In the genomic region with DNA sequence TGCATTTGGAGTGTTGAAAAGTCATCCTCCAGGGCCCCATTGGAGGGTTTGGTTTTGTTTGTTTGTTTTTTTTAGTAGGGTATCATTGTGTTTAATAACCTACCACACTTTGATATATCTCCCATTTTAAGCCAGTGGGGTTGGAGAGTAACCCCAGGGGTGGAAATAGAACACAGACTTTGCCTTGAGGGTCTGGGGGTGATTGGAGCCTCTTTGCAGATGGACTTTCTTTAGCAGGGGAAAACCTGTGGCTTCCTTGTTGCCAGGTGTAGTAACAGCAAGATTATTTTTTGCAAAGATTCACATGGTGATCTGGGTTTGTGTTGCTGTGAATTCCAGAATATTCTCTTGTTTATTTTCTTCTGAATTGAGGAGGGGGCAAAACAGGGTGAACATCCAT, we compare ENCODE assay signal across 9 cellular contexts. TPM values are rescaled to one million over a fixed set of nuclear protein-coding genes. Genes with fewer than 3 reads are reported as not detected.
A peak's percentile ranks its signal among the peaks of the same experiment; 100 is the strongest.
DNase-seq lines count a peak whose midpoint lies in the region; ATAC-seq and TF ChIP-seq lines count a peak whose summit lies in the region.
"Had no signal": no experiment of that assay in that cellular context is flagged by ENCODE, and none has a peak within 500 bp of the region (broad histone marks: within the 10 kb centered on the region; RNA-seq: fewer than 3 reads in every experiment).

No MANE protein-coding gene starts in this region.

- no peak for TF ChIP-seq CTCF in AG09309 (IDR thresholded peaks at IDR 0.05; ENCODE audit: control insufficient read depth, insufficient read depth, low read depth, low read length, missing control alignments)
- TF ChIP-seq CTCF in KMS-11 (conservative IDR thresholded peaks at IDR 0.05; ENCODE audit: low read depth, low read length): no peak
- TF ChIP-seq CTCF in colonic mucosa (IDR thresholded peaks at IDR 0.05): no peak
- TF ChIP-seq CTCF in mucosa of descending colon (IDR thresholded peaks at IDR 0.05): no peak

- no peaks in the 10 kb centered on the region for H3K27me3 Mint-ChIP-seq in naive thymus-derived CD8-positive, alpha-beta T cell

- ATAC-seq in naive thymus-derived CD8-positive, alpha-beta T cell: no peak
- ATAC-seq in GM19324 (IDR thresholded peaks at IDR 0.05; ENCODE audit: low FRiP score, unreplicated experiment): no peak
- no peak for ATAC-seq in mucosa of descending colon

- H3K9me3 Mint-ChIP-seq in naive thymus-derived CD8-positive, alpha-beta T cell: no peaks in the 10 kb centered on the region

- POLR2A ChIA-PET in naive thymus-derived CD8-positive, alpha-beta T cell (lab: Charles Lee): interaction anchor here (0.5 to 1.5 kb wide), 7 partner anchors 9 to 1226 kb away, joined by 3 to 17 read pairs (median 7); partner anchors contain the start of gene CEP20

- H3K4me1 Mint-ChIP-seq in naive thymus-derived CD8-positive, alpha-beta T cell: peaks cover 30 to 62% (median 56%) of the 10 kb centered on the region in 4 donors

- H3K36me3 ChIP-seq in KMS-11 (ENCODE audit: insufficient read depth) (peaks cover 3% of the 10 kb centered on the region; the same call in 1 of the 2 replicates), colonic mucosa (no peaks in the 10 kb centered on the region), mucosa of descending colon (ENCODE audit: low read depth) (no peaks in the 10 kb centered on the region)

- H3K27ac Mint-ChIP-seq in naive thymus-derived CD8-positive, alpha-beta T cell: peak overlapping the region; percentile 91 to 99 (median 98)

- intact Hi-C loops in colonic mucosa (cut with DNase I) (loop anchor here (10.0 kb wide), 1 partner anchor 64 kb away; no protein-coding TSS in a partner anchor), mucosa of descending colon (cut with DNase I, micrococcal nuclease) (no loop called here)

- H3K27ac ChIP-seq in KMS-11 (peak overlapping the region; percentile 87), colonic mucosa (peak overlapping the region; percentile 35)

- H3K9ac ChIP-seq in KMS-11 (peak overlapping the region; percentile 94), colonic mucosa (ENCODE audit: low read depth in 2 of 2, low read length in 2 of 2) (peak overlapping the region; percentile 74 to 95)

- H3K27me3 ChIP-seq in KMS-11 (ENCODE audit: insufficient read depth, low read depth) (no peaks in the 10 kb centered on the region), colonic mucosa (no peaks in the 10 kb centered on the region)

- peak overlapping the region; percentile 95 for H3K4me2 ChIP-seq in KMS-11

- H3K79me2 ChIP-seq in KMS-11 (ENCODE audit: insufficient read depth, low read depth): peaks cover 62% of the 10 kb centered on the region

- H3K4me3 Mint-ChIP-seq in naive thymus-derived CD8-positive, alpha-beta T cell: peak overlapping the region; percentile 88 to 98 (median 94)

- peaks cover 0 to 6% (median 0%) of the 10 kb centered on the region in 3 donors for H3K36me3 Mint-ChIP-seq in naive thymus-derived CD8-positive, alpha-beta T cell

- no peak for DNase-seq in AG09309 (ENCODE audit: low read depth)
- no peak for DNase-seq in colonic mucosa
- no peak for DNase-seq in naive thymus-derived CD8-positive, alpha-beta T cell
- DNase-seq in ecto neural progenitor cell (ENCODE audit: low spot score): no peak
- no peak for DNase-seq in mucosa of descending colon
- no peak for DNase-seq in kidney glomerular epithelial cell (lab: John Stamatoyannopoulos, UW)
- DNase-seq: NCI-H1694 had no signal

- peak overlapping the region; percentile 80 for H3K4me3 ChIP-seq in AG09309 (ENCODE audit: control insufficient read depth, low read depth, low read length)
- peak overlapping the region; percentile 82 for H3K4me3 ChIP-seq in KMS-11 (IDR thresholded peaks at IDR 0.05; ENCODE audit: insufficient read depth, low read depth, low read length)
- peak overlapping the region; percentile 86 for H3K4me3 ChIP-seq in colonic mucosa
- no peak overlapping the region for H3K4me3 ChIP-seq in mucosa of descending colon

- H3K4me1 ChIP-seq in KMS-11 (ENCODE audit: low read depth, poor library complexity, severe bottlenecking) (peaks cover 44% of the 10 kb centered on the region), colonic mucosa (peaks cover 7% of the 10 kb centered on the region), mucosa of descending colon (ENCODE audit: low read depth) (peaks cover 35% of the 10 kb centered on the region)

- no peaks in the 10 kb centered on the region for H3K9me3 ChIP-seq in colonic mucosa
- H3K9me3 ChIP-seq in mucosa of descending colon: no peaks in the 10 kb centered on the region

- H2AFZ ChIP-seq in KMS-11 (ENCODE audit: low read depth): no peak overlapping the region; the same call in 1 of the 2 replicates

- H4K20me1 ChIP-seq in KMS-11 (ENCODE audit: insufficient read depth): 0 out of 2 replicates have a peak, but pooled peaks cover 6% of the 10 kb centered on the region

RNA-seq across cellular contexts. Expression of gene ABCC1, which starts 1.5 kb away (rescaled TPM):
- total RNA-seq in colonic mucosa: 10 to 100 TPM; 22.0 to 22.2 TPM
- total RNA-seq in naive thymus-derived CD8-positive, alpha-beta T cell: 10 to 100 TPM; 66.7 to 68.6 TPM
- 1 to 10 TPM; 3.7 to 9.0 (median 4.3) TPM for polyA plus RNA-seq in naive thymus-derived CD8-positive, alpha-beta T cell
- total RNA-seq in mucosa of descending colon: 10 to 100 TPM; 13.8 to 40.0 (median 25.5) TPM
